2 cellular contexts compared by ENCODE assay signal in the genomic region with DNA sequence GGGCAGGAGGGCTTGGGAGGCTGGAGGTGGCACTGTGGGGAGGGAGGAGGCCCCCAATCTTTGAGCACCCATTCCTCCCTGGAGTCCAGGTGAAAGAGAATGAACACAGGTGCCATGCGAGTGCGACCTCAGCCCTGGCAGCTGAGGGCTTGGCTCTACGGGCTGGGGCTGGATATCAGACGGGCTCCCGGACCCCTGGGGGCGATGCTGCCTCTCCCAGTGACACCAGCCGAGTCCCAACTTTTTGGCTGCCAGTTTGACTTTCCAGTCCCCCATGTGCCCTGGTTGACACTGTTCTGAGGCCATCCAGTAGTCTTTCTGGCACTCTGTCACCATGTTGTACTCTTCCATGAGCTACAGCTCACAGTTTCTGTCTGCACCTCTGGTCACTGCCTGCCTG.
A peak's percentile ranks its signal among the peaks of the same experiment; 100 is the strongest.
TF ChIP-seq lines count a peak whose summit lies in the region.

No MANE protein-coding gene starts in this region.

TF ChIP-seq in K562, 482 proteins besides CTCF, POLR2A, EP300 and RAD21:
- TF ChIP-seq CXXC5 (CRISPR knock-in tag; IDR thresholded peaks at IDR 0.05) = 0 out of 2 replicates have a peak, but pooled peaks have one; percentile 1
- no peak for TF ChIP-seq PHF8 (IDR thresholded peaks at IDR 0.05; ENCODE audit: borderline replicate concordance, low read length)
- no peak for TF ChIP-seq ZNF24 (IDR thresholded peaks at IDR 0.05)
- TF ChIP-seq IRF1 (CRISPR knock-in tag; IDR thresholded peaks at IDR 0.05; ENCODE audit: borderline replicate concordance) = no peak
- TF ChIP-seq FOXJ3 (CRISPR knock-in tag; IDR thresholded peaks at IDR 0.05) = no peak
- 0 out of 4 replicates have a peak, but pooled peaks of 1 of the 2 experiments have one; percentile 16 for TF ChIP-seq MAZ (CRISPR knock-in tag; conservative IDR thresholded peaks at IDR 0.05 in 1 of 2, IDR thresholded peaks at IDR 0.05 in 1 of 2)
- TF ChIP-seq, protein P1, sequence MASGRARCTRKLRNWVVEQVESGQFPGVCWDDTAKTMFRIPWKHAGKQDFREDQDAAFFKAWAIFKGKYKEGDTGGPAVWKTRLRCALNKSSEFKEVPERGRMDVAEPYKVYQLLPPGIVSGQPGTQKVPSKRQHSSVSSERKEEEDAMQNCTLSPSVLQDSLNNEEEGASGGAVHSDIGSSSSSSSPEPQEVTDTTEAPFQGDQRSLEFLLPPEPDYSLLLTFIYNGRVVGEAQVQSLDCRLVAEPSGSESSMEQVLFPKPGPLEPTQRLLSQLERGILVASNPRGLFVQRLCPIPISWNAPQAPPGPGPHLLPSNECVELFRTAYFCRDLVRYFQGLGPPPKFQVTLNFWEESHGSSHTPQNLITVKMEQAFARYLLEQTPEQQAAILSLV (tag; IDR thresholded peaks at IDR 0.05) = no peak

TF ChIP-seq in HepG2, 621 proteins besides CTCF, POLR2A, EP300 and RAD21:
- TF ChIP-seq ZNF577 (CRISPR knock-in tag; IDR thresholded peaks at IDR 0.05; ENCODE audit: borderline replicate concordance, low read depth) = no peak
- TF ChIP-seq KDM1A (CRISPR knock-in tag; IDR thresholded peaks at IDR 0.05) = no peak
- TF ChIP-seq, protein P2, sequence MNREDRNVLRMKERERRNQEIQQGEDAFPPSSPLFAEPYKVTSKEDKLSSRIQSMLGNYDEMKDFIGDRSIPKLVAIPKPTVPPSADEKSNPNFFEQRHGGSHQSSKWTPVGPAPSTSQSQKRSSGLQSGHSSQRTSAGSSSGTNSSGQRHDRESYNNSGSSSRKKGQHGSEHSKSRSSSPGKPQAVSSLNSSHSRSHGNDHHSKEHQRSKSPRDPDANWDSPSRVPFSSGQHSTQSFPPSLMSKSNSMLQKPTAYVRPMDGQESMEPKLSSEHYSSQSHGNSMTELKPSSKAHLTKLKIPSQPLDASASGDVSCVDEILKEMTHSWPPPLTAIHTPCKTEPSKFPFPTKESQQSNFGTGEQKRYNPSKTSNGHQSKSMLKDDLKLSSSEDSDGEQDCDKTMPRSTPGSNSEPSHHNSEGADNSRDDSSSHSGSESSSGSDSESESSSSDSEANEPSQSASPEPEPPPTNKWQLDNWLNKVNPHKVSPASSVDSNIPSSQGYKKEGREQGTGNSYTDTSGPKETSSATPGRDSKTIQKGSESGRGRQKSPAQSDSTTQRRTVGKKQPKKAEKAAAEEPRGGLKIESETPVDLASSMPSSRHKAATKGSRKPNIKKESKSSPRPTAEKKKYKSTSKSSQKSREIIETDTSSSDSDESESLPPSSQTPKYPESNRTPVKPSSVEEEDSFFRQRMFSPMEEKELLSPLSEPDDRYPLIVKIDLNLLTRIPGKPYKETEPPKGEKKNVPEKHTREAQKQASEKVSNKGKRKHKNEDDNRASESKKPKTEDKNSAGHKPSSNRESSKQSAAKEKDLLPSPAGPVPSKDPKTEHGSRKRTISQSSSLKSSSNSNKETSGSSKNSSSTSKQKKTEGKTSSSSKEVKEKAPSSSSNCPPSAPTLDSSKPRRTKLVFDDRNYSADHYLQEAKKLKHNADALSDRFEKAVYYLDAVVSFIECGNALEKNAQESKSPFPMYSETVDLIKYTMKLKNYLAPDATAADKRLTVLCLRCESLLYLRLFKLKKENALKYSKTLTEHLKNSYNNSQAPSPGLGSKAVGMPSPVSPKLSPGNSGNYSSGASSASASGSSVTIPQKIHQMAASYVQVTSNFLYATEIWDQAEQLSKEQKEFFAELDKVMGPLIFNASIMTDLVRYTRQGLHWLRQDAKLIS (CRISPR knock-in tag; IDR thresholded peaks at IDR 0.05) = no peak
